In genomic region chr21:36237441-36237840, GRCh38 we compare ENCODE assay signal across 25 cellular contexts.
DNase-seq lines count a peak whose midpoint lies in the region; ATAC-seq, FAIRE-seq and TF ChIP-seq lines count a peak whose summit lies in the region.
"Had no signal": no experiment of that assay in that cellular context is flagged by ENCODE, and none has a peak within 500 bp of the region (broad histone marks: within the 10 kb centered on the region; RNA-seq: fewer than 3 reads in every experiment).

No MANE protein-coding gene starts in this region.

- no peak for TF ChIP-seq CTCF in bronchial epithelial cell (IDR thresholded peaks at IDR 0.05; ENCODE audit: insufficient read depth, low read length, severe bottlenecking)
- TF ChIP-seq CTCF in keratinocyte (optimal IDR thresholded peaks at IDR 0.05 in 1 of 3, IDR thresholded peaks at IDR 0.05 in 1 of 3, conservative IDR thresholded peaks at IDR 0.05 in 1 of 3; ENCODE audit: extremely low read depth in 1 of 3, insufficient read depth in 2 of 3, low read length in 3 of 3), result no peak

- H3K27ac ChIP-seq in keratinocyte (ENCODE audit: control insufficient read depth, insufficient read depth, low read length), result no peak overlapping the region
- H3K27ac ChIP-seq: A549 had no signal

- H3K4me2 ChIP-seq in keratinocyte (ENCODE audit: control insufficient read depth, extremely low read depth, insufficient read depth, low read depth, low read length), result no peak overlapping the region
- H3K4me2 ChIP-seq: A549 had no signal

- H3K9me1 ChIP-seq in keratinocyte (ENCODE audit: control insufficient read depth, extremely low read depth, insufficient read depth, low read length), result no peaks in the 10 kb centered on the region

- FAIRE-seq in bronchial epithelial cell (lab: Jason Lieb, UNC), result no peak
- FAIRE-seq in keratinocyte (lab: Jason Lieb, UNC), result no peak
- FAIRE-seq: A549, GM12891, HepG2 had no signal

- no peaks in the 10 kb centered on the region for H4K20me1 ChIP-seq in keratinocyte (ENCODE audit: control insufficient read depth, extremely low read depth, insufficient read depth, low read length)

- H2AFZ ChIP-seq in keratinocyte (ENCODE audit: control insufficient read depth, low read length), result no peak overlapping the region

- H3K4me3 ChIP-seq in bronchial epithelial cell (ENCODE audit: low read depth, low read length) (no peak overlapping the region), keratinocyte (ENCODE audit: control insufficient read depth in 2 of 3, extremely low read depth in 1 of 3, insufficient read depth in 2 of 3, low read depth in 1 of 3, low read length in 3 of 3) (no peak overlapping the region)
- H3K4me3 ChIP-seq: A549 had no signal

- in situ Hi-C loops in G401 (cut with HindIII; ENCODE audit: low sequenced_read_pairs), result no loop called here
- in situ Hi-C loops in ACHN (cut with HindIII; ENCODE audit: low pct_ligation_motif_present, low pct_unique_long_range_greater_than_20kb, low sequenced_read_pairs), result no loop called here

- H3K9me3 ChIP-seq in keratinocyte (ENCODE audit: control insufficient read depth, low read depth, low read length), result no peaks in the 10 kb centered on the region
- H3K9me3 ChIP-seq: A549 had no signal

- H3K27me3 ChIP-seq in bronchial epithelial cell (ENCODE audit: control insufficient read depth, insufficient read depth, low read length) (no peaks in the 10 kb centered on the region), keratinocyte (ENCODE audit: control insufficient read depth, extremely low read depth, insufficient read depth, low read length) (no peaks in the 10 kb centered on the region)

- H3K36me3 ChIP-seq in bronchial epithelial cell (ENCODE audit: control insufficient read depth, insufficient read depth, low read length) (peaks cover 2% of the 10 kb centered on the region), keratinocyte (ENCODE audit: control insufficient read depth in 2 of 2, extremely low read depth in 1 of 2, insufficient read depth in 2 of 2, low read length in 2 of 2) (no peaks in the 10 kb centered on the region)

- dilution Hi-C loops in keratinocyte (cut with MboI; ENCODE audit: extremely low pct_ligation_motif_present, low sequenced_read_pairs), result no loop called here

- no peak for ATAC-seq in HG02970 (IDR thresholded peaks at IDR 0.05; ENCODE audit: low FRiP score, unreplicated experiment)
- ATAC-seq in activated CD4-positive, CD25-positive, alpha-beta regulatory T cell treated with anti-CD3 and anti-CD28 coated beads, Interleukin-2, amount 50 U/mL, for 24 hours, result no peak
- ATAC-seq: A549, HepG2 had no signal

- no peaks in the 10 kb centered on the region for H3K79me2 ChIP-seq in keratinocyte (ENCODE audit: control insufficient read depth, insufficient read depth, low read length)

- no peak overlapping the region for H3K9ac ChIP-seq in keratinocyte (ENCODE audit: control insufficient read depth, extremely low read depth, insufficient read depth, low read length)

- DNase-seq in G401 (ENCODE audit: low spot score), result peak; percentile 70
- DNase-seq in HPDE6-E6E7 (ENCODE audit: extremely low spot score), result peak; percentile 52
- DNase-seq in bronchial epithelial cell (ENCODE audit: low read depth), result peak; percentile 96
- DNase-seq in keratinocyte (ENCODE audit: low read depth, low spot score), result peak; percentile 17
- DNase-seq in ACHN, result no peak
- DNase-seq: CD4-positive, alpha-beta memory T cell; COR-L47; DMS79; EL; GF-D8; Kasumi-1; MV-4-11; NCI-H1105; NCI-H1436 treated with DMSO at 0.1 percent for 48 hours; NCI-H1930; NCI-H2107; NCI-H446 treated with DMSO at 0.1 percent for 48 hours; NCI-H526; RPMI8226; SHP77 treated with DMSO at 0.1 percent for 48 hours had no signal

- no peaks in the 10 kb centered on the region for H3K4me1 ChIP-seq in keratinocyte (ENCODE audit: control insufficient read depth, extremely low read depth, insufficient read depth, low read length)
